1 cellular context compared by ENCODE assay signal in the genomic region with DNA sequence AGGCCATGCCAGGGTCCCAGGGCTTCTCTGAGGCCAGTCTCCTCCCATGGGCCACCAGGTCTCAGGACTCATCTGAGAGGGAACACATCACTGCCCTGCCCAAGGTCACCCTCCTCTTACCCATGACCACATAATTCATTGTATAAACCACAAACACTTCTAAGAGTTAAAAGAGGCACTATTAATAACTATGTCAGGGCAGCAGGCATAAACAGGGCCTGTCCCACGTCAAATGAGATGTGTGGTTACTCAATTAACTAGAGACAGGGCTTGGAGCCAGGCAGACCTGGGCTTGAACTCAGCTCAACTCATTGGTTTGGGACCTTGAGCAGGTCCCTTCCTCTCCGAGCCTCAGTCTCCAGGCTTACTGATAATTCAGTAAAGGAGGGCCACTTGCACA.
TF ChIP-seq lines count a peak whose summit lies in the region.

No MANE protein-coding gene starts in this region.

TF ChIP-seq in GM23338, 12 proteins besides CTCF, POLR2A, EP300 and RAD21 (continued from another document):
- TF ChIP-seq, protein P1, sequence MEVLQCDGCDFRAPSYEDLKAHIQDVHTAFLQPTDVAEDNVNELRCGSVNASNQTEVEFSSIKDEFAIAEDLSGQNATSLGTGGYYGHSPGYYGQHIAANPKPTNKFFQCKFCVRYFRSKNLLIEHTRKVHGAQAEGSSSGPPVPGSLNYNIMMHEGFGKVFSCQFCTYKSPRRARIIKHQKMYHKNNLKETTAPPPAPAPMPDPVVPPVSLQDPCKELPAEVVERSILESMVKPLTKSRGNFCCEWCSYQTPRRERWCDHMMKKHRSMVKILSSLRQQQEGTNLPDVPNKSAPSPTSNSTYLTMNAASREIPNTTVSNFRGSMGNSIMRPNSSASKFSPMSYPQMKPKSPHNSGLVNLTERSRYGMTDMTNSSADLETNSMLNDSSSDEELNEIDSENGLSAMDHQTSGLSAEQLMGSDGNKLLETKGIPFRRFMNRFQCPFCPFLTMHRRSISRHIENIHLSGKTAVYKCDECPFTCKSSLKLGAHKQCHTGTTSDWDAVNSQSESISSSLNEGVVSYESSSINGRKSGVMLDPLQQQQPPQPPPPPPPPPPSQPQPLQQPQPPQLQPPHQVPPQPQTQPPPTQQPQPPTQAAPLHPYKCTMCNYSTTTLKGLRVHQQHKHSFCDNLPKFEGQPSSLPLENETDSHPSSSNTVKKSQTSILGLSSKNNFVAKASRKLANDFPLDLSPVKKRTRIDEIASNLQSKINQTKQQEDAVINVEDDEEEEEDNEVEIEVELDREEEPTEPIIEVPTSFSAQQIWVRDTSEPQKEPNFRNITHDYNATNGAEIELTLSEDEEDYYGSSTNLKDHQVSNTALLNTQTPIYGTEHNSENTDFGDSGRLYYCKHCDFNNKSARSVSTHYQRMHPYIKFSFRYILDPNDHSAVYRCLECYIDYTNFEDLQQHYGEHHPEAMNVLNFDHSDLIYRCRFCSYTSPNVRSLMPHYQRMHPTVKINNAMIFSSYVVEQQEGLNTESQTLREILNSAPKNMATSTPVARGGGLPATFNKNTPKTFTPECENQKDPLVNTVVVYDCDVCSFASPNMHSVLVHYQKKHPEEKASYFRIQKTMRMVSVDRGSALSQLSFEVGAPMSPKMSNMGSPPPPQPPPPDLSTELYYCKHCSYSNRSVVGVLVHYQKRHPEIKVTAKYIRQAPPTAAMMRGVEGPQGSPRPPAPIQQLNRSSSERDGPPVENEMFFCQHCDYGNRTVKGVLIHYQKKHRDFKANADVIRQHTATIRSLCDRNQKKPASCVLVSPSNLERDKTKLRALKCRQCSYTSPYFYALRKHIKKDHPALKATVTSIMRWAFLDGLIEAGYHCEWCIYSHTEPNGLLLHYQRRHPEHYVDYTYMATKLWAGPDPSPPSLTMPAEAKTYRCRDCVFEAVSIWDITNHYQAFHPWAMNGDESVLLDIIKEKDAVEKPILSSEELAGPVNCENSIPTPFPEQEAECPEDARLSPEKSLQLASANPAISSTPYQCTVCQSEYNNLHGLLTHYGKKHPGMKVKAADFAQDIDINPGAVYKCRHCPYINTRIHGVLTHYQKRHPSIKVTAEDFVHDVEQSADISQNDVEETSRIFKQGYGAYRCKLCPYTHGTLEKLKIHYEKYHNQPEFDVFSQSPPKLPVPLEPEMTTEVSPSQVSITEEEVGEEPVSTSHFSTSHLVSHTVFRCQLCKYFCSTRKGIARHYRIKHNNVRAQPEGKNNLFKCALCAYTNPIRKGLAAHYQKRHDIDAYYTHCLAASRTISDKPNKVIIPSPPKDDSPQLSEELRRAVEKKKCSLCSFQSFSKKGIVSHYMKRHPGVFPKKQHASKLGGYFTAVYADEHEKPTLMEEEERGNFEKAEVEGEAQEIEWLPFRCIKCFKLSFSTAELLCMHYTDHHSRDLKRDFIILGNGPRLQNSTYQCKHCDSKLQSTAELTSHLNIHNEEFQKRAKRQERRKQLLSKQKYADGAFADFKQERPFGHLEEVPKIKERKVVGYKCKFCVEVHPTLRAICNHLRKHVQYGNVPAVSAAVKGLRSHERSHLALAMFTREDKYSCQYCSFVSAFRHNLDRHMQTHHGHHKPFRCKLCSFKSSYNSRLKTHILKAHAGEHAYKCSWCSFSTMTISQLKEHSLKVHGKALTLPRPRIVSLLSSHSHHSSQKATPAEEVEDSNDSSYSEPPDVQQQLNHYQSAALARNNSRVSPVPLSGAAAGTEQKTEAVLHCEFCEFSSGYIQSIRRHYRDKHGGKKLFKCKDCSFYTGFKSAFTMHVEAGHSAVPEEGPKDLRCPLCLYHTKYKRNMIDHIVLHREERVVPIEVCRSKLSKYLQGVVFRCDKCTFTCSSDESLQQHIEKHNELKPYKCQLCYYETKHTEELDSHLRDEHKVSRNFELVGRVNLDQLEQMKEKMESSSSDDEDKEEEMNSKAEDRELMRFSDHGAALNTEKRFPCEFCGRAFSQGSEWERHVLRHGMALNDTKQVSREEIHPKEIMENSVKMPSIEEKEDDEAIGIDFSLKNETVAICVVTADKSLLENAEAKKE (CRISPR knock-in tag; IDR thresholded peaks at IDR 0.05): no peak
- TF ChIP-seq ZNF114 (CRISPR knock-in tag; IDR thresholded peaks at IDR 0.05) (no peak), NANOG (IDR thresholded peaks at IDR 0.05; ENCODE audit: borderline replicate concordance) (no peak), ZNF331 (CRISPR knock-in tag; IDR thresholded peaks at IDR 0.05; ENCODE audit: low read depth) (no peak), EZH2phosphoT487 (IDR thresholded peaks at IDR 0.05; ENCODE audit: unreplicated experiment) (no peak)
- TF ChIP-seq, protein P2, sequence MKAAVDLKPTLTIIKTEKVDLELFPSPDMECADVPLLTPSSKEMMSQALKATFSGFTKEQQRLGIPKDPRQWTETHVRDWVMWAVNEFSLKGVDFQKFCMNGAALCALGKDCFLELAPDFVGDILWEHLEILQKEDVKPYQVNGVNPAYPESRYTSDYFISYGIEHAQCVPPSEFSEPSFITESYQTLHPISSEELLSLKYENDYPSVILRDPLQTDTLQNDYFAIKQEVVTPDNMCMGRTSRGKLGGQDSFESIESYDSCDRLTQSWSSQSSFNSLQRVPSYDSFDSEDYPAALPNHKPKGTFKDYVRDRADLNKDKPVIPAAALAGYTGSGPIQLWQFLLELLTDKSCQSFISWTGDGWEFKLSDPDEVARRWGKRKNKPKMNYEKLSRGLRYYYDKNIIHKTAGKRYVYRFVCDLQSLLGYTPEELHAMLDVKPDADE (IDR thresholded peaks at IDR 0.05): no peak
TF ChIP-seq in GM23338: peak in this region for 0.
